In genomic region chr2:110101911-110102774, GRCh38 we compare ENCODE assay signal across 1 cellular context.
TF ChIP-seq lines count a peak whose summit lies in the region.

No MANE protein-coding gene starts in this region.

TF ChIP-seq in H1, 55 proteins besides CTCF, POLR2A, EP300 and RAD21 (continued from another document):
- TF ChIP-seq SRF (IDR thresholded peaks at IDR 0.05; ENCODE audit: low read depth, low read length) = no peak
- TF ChIP-seq NANOG (IDR thresholded peaks at IDR 0.05; ENCODE audit: insufficient read depth, low read depth, low read length, poor library complexity, severe bottlenecking) = no peak
- TF ChIP-seq TAF7 (optimal IDR thresholded peaks at IDR 0.05; ENCODE audit: borderline replicate concordance, low read depth, low read length) = no peak
- TF ChIP-seq BRCA1 (IDR thresholded peaks at IDR 0.05; ENCODE audit: low read depth, low read length) = no peak
- TF ChIP-seq KDM4A (IDR thresholded peaks at IDR 0.05; ENCODE audit: low read depth, low read length, severe bottlenecking) = no peak
- TF ChIP-seq CREB1 (IDR thresholded peaks at IDR 0.05) = no peak
TF ChIP-seq in H1: peak in this region for 0.
